ENCODE assay signal across 8 cellular contexts in genomic region chr1:156103521-156103947, GRCh38. TPM values are rescaled to one million over a fixed set of nuclear protein-coding genes. Genes with fewer than 3 reads are reported as not detected.
A peak's percentile ranks its signal among the peaks of the same experiment; 100 is the strongest.
DNase-seq lines count a peak whose midpoint lies in the region; ATAC-seq and TF ChIP-seq lines count a peak whose summit lies in the region.

No MANE protein-coding gene starts in this region.

- H2BK12ac ChIP-seq in trophoblast cell (ENCODE audit: low read length): peak overlapping the region; percentile 67

- no peaks in the 10 kb centered on the region for H3K9me3 Mint-ChIP-seq in CD4-positive, alpha-beta T cell
- no peaks in the 10 kb centered on the region for H3K9me3 Mint-ChIP-seq in endothelial cell (ENCODE audit: unreplicated experiment)

- peaks cover 52 to 60% of the 10 kb centered on the region in 2 experiments for H3K4me1 ChIP-seq in trophoblast cell (ENCODE audit: control insufficient read depth in 1 of 2, insufficient read depth in 2 of 2, low read length in 2 of 2)

- peaks cover 11% of the 10 kb centered on the region for H3K79me2 ChIP-seq in trophoblast cell (ENCODE audit: control insufficient read depth, insufficient read depth, low read length, poor library complexity)

- no peak for ATAC-seq in CD4-positive, alpha-beta T cell (ENCODE audit: poor library complexity)
- ATAC-seq in GM19324 (IDR thresholded peaks at IDR 0.05; ENCODE audit: low FRiP score, unreplicated experiment): no peak

- no peaks in the 10 kb centered on the region for H3K9me3 ChIP-seq in CD4-positive, alpha-beta T cell (ENCODE audit: control insufficient read depth, low read length)
- H3K9me3 ChIP-seq in trophoblast cell (ENCODE audit: insufficient read depth, low read depth, low read length): no peaks in the 10 kb centered on the region

- peak overlapping the region; percentile 54 for H3K4ac ChIP-seq in trophoblast cell (ENCODE audit: low read depth, low read length)

- POLR2A ChIA-PET in CD4-positive, alpha-beta T cell (lab: Charles Lee): interaction anchor here (0.8 to 1.6 kb wide), 3 partner anchors 20 to 26 kb away, joined by 3 to 7 read pairs (median 6); no protein-coding TSS in a partner anchor

- no peak overlapping the region for H3K9ac ChIP-seq in trophoblast cell (ENCODE audit: low read length)

- peaks cover 51% of the 10 kb centered on the region for H3K4me1 Mint-ChIP-seq in CD4-positive, alpha-beta T cell (ENCODE audit: low read depth)
- H3K4me1 Mint-ChIP-seq in endothelial cell (ENCODE audit: unreplicated experiment): peaks cover 63% of the 10 kb centered on the region

- H3K36me3 Mint-ChIP-seq in CD4-positive, alpha-beta T cell (ENCODE audit: low read depth): peaks cover 4% of the 10 kb centered on the region
- H3K36me3 Mint-ChIP-seq in endothelial cell (ENCODE audit: low read depth, unreplicated experiment): peaks cover 13% of the 10 kb centered on the region

- intact Hi-C loops in CD4-positive, alpha-beta T cell (cut with DNase I, micrococcal nuclease): no loop called here
- intact Hi-C loops in head of caudate nucleus (cut with DNase I): no loop called here

- no peak overlapping the region for H3K27ac ChIP-seq in CD4-positive, alpha-beta T cell (ENCODE audit: low read depth, low read length)
- peak overlapping the region; percentile 78 for H3K27ac ChIP-seq in trophoblast cell (ENCODE audit: low read depth, low read length)

- peak overlapping the region; percentile 9 for H4K12ac ChIP-seq in trophoblast cell (ENCODE audit: low read depth, low read length)

- H3K23ac ChIP-seq in trophoblast cell (ENCODE audit: low read length): no peak overlapping the region

- H3K4me2 ChIP-seq in trophoblast cell (ENCODE audit: low read length): peak overlapping the region; percentile 24

- H4K8ac ChIP-seq in trophoblast cell (ENCODE audit: low read depth, low read length): peak overlapping the region; percentile 52

- peak overlapping the region; percentile 23 for H2BK5ac ChIP-seq in trophoblast cell (ENCODE audit: low read depth, low read length, poor library complexity)

- peak overlapping the region; percentile 74 for H3K4me3 Mint-ChIP-seq in CD4-positive, alpha-beta T cell
- no peak overlapping the region for H3K4me3 Mint-ChIP-seq in endothelial cell (ENCODE audit: unreplicated experiment)

- no peak overlapping the region for H3K4me3 ChIP-seq in trophoblast cell (ENCODE audit: low read depth, low read length)

- no peaks in the 10 kb centered on the region for H3K27me3 Mint-ChIP-seq in CD4-positive, alpha-beta T cell
- peaks cover 27% of the 10 kb centered on the region for H3K27me3 Mint-ChIP-seq in endothelial cell (ENCODE audit: unreplicated experiment)

- CTCF ChIA-PET in CD4-positive, alpha-beta T cell (lab: Charles Lee): no interaction called here

- peaks cover 3 to 7% of the 10 kb centered on the region in 2 experiments for H3K36me3 ChIP-seq in trophoblast cell (ENCODE audit: control insufficient read depth in 1 of 2, insufficient read depth in 2 of 2, low read length in 2 of 2)

- no peak overlapping the region for H2AFZ ChIP-seq in trophoblast cell (ENCODE audit: insufficient read depth, low read length, poor library complexity)

- H3K14ac ChIP-seq in trophoblast cell (ENCODE audit: low read length): peak overlapping the region; percentile 38

- peak overlapping the region; percentile 36 for H2AK5ac ChIP-seq in trophoblast cell (ENCODE audit: low read length)

- peak overlapping the region; percentile 84 for H2BK120ac ChIP-seq in trophoblast cell (ENCODE audit: insufficient read depth, low read length, poor library complexity)

- DNase-seq in CD4-positive, alpha-beta T cell: peak in 3 of 10 experiments; percentile 50 to 54 (median 51)
- DNase-seq in SW480 (ENCODE audit: low spot score) (peak; percentile 80), endothelial cell (ENCODE audit: low spot score) (no peak), trophoblast cell (no peak), occipital lobe (lab: John Stamatoyannopoulos, UW) (no peak), head of caudate nucleus (no peak)
- no peak for DNase-seq in effector CD8-positive, alpha-beta T cell (lab: John Stamatoyannopoulos, UW)

- no peak for TF ChIP-seq CTCF in CD4-positive, alpha-beta T cell (IDR thresholded peaks at IDR 0.05)
- no peak for TF ChIP-seq CTCF in endothelial cell (IDR thresholded peaks at IDR 0.05; ENCODE audit: unreplicated experiment)

- H4K91ac ChIP-seq in trophoblast cell (ENCODE audit: low read depth, low read length): peak overlapping the region; percentile 95

- peak overlapping the region; percentile 94 for H3K27ac Mint-ChIP-seq in CD4-positive, alpha-beta T cell
- H3K27ac Mint-ChIP-seq in endothelial cell (ENCODE audit: unreplicated experiment): peak overlapping the region; percentile 98

- H3K18ac ChIP-seq in trophoblast cell (ENCODE audit: low read length): peak overlapping the region; percentile 67

- WGBS in trophoblast cell (ENCODE audit: extremely low coverage, insufficient coverage, insufficient read length): no CpG with 5 or more reads among the region's 9 CpGs

- H3K79me1 ChIP-seq in trophoblast cell (ENCODE audit: low read length): peaks cover 39% of the 10 kb centered on the region

- no peaks in the 10 kb centered on the region for H3K27me3 ChIP-seq in CD4-positive, alpha-beta T cell (ENCODE audit: control insufficient read depth, insufficient read depth, low read length)
- no peaks in the 10 kb centered on the region for H3K27me3 ChIP-seq in trophoblast cell (ENCODE audit: insufficient read depth, low read length)

RNA-seq across cellular contexts. Expression of gene LMNA, which starts 11.0 kb away (rescaled TPM):
- 100 to 1,000 TPM; 435 to 455 TPM for total RNA-seq in CD4-positive, alpha-beta T cell
- 35.8 TPM for total RNA-seq in endothelial cell (ENCODE audit: unreplicated experiment)
- 414 and 457 TPM in 2 replicates for polyA plus RNA-seq in trophoblast cell (2013)
- total RNA-seq in occipital lobe: 18.1 TPM

RNA-seq across cellular contexts. Expression of gene MEX3A, which starts 21.3 kb away (rescaled TPM):
- under 1 TPM; 0.27 to 0.36 TPM for total RNA-seq in CD4-positive, alpha-beta T cell
- total RNA-seq in endothelial cell (ENCODE audit: unreplicated experiment): 63.9 TPM
- polyA plus RNA-seq in trophoblast cell (2013): 38.9 and 40.4 TPM in 2 replicates
- total RNA-seq in occipital lobe: 42.4 TPM

RNA-seq across cellular contexts. Expression of gene RAB25, which starts 42.6 kb away (rescaled TPM):
- total RNA-seq in CD4-positive, alpha-beta T cell: 1 to 10 TPM in 1 of 2 experiments, under 1 TPM in 1; 0.58 to 1.3 TPM
- total RNA-seq in endothelial cell (ENCODE audit: unreplicated experiment): 1.6 TPM
- polyA plus RNA-seq in trophoblast cell (2013): 92.3 and 94.0 TPM in 2 replicates
- not detected for total RNA-seq in occipital lobe

RNA-seq across cellular contexts. Expression of gene LAMTOR2, which starts 49.0 kb away (rescaled TPM):
- total RNA-seq in CD4-positive, alpha-beta T cell: 1 to 10 TPM; 7.0 to 8.7 TPM
- total RNA-seq in endothelial cell (ENCODE audit: unreplicated experiment) (82.4 TPM), occipital lobe (30.7 TPM)
- polyA plus RNA-seq in trophoblast cell (2013): 71.8 and 76.8 TPM in 2 replicates

RNA-seq across cellular contexts. Expression of gene SEMA4A, which starts 49.9 kb away (rescaled TPM):
- total RNA-seq in CD4-positive, alpha-beta T cell: 10 to 100 TPM in 1 of 2 experiments, 1 to 10 TPM in 1; 9.4 to 10.1 TPM
- 2.2 TPM for total RNA-seq in endothelial cell (ENCODE audit: unreplicated experiment)
- polyA plus RNA-seq in trophoblast cell (2013): 0.47 and 0.83 TPM in 2 replicates
- 13.6 TPM for total RNA-seq in occipital lobe

Comparison
In these comparisons a context has a peak if more than half of its experiments do, and no peak if none do; other contexts are left out.
1. RNA of gene LMNA, which starts 11.0 kb away (total RNA-seq): 435 to 455 TPM in CD4-positive, alpha-beta T cell; 35.8 TPM in endothelial cell (single experiment) and 18.1 TPM in occipital lobe (single experiment); every median in the first group is over 10 times any median in the second.
2. RNA of gene MEX3A, which starts 21.3 kb away (total RNA-seq): 63.9 TPM in endothelial cell (single experiment) and 42.4 TPM in occipital lobe (single experiment); 0.27 to 0.36 TPM in CD4-positive, alpha-beta T cell; every median in the first group is over 10 times any median in the second.